Comparison of ENCODE assay signal across 20 cellular contexts in the genomic region with DNA sequence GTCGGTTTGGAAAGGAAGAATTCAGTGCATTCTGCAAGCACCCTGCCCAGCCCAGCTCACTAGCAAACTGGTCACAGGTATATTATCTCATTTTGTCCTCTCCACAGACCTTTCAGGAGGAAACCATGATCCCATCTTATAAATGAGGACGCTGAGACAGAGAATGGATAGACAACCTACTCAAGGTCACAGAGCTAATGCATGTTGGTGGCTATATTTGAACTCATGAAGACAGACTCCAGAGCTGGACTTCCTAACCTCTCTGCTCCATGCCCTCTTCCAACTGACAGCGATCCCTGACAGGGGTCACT. TPM values are rescaled to one million over a fixed set of nuclear protein-coding genes. Genes with fewer than 3 reads are reported as not detected.
DNase-seq lines count a peak whose midpoint lies in the region; ATAC-seq and TF ChIP-seq lines count a peak whose summit lies in the region.
"Had no signal": no experiment of that assay in that cellular context is flagged by ENCODE, and none has a peak within 500 bp of the region (broad histone marks: within the 10 kb centered on the region; RNA-seq: fewer than 3 reads in every experiment).

No MANE protein-coding gene starts in this region.

- in situ Hi-C loops in G401 (cut with HindIII; ENCODE audit: low sequenced_read_pairs) = no loop called here

- POLR2A ChIA-PET in OCI-LY7 (lab: Charles Lee) = no interaction called here

- peak; percentile 14 for ATAC-seq in GM18909 (IDR thresholded peaks at IDR 0.05; ENCODE audit: poor library complexity, unreplicated experiment)
- no peak for ATAC-seq in HG02623 (IDR thresholded peaks at IDR 0.05; ENCODE audit: unreplicated experiment)
- ATAC-seq: Right ventricle myocardium inferior had no signal

- TF ChIP-seq CTCF in 22Rv1 (IDR thresholded peaks at IDR 0.05) (peak; percentile 33), OCI-LY7 (conservative IDR thresholded peaks at IDR 0.05; ENCODE audit: low read length) (peak; percentile 41)

- H3K79me2 ChIP-seq in OCI-LY7 (ENCODE audit: insufficient read depth, low read depth, low read length) = no peaks in the 10 kb centered on the region

- H3K4me2 ChIP-seq in OCI-LY7 (ENCODE audit: low read length) = no peak overlapping the region
- H3K4me2 ChIP-seq: A549; BLaER1 treated with 17β-estradiol and CSF1 and Interleukin-3, amounts not matched to agents 10 nM and 100 nM had no signal

- H3K4me3 ChIP-seq in OCI-LY7 (ENCODE audit: low read depth, low read length, poor library complexity, severe bottlenecking) = no peak overlapping the region
- H3K4me3 ChIP-seq: A549; BLaER1 treated with 17β-estradiol and CSF1 and Interleukin-3, amounts not matched to agents 10 nM and 100 nM; HAP-1; MG63; Peyer's patch had no signal

- no peak for DNase-seq in OCI-LY7 (ENCODE audit: low spot score)
- no peak for DNase-seq in epithelial cell of prostate (ENCODE audit: low read depth, low spot score)
- DNase-seq in NCI-H2196 treated with DMSO at 0.1 percent for 48 hours (lab: John Stamatoyannopoulos, UW; ENCODE audit: unreplicated experiment) = no peak
- DNase-seq in G401 (ENCODE audit: low spot score) = no peak
- DNase-seq: DMS79, MG63, NCI-H1048, NCI-H1436, NCI-H1930, NCI-H345, NCI-H524 treated with DMSO at 0.1 percent for 48 hours had no signal

- no peak overlapping the region for H2AFZ ChIP-seq in OCI-LY7 (ENCODE audit: low read length)

- no peaks in the 10 kb centered on the region for H3K36me3 ChIP-seq in OCI-LY7 (ENCODE audit: insufficient read depth, low read length)
- H3K36me3 ChIP-seq: BLaER1 treated with 17β-estradiol and CSF1 and Interleukin-3, amounts not matched to agents 10 nM and 100 nM; HAP-1; Peyer's patch had no signal

- intact Hi-C loops in OCI-LY7 (cut with micrococcal nuclease; ENCODE audit: unreplicated experiment) = no loop called here

- CTCF ChIA-PET in OCI-LY7 (lab: Charles Lee; ENCODE audit: unreplicated experiment) = no interaction called here

- no peaks in the 10 kb centered on the region for H4K20me1 ChIP-seq in OCI-LY7 (ENCODE audit: insufficient read depth, low read length)
- H4K20me1 ChIP-seq: BLaER1 treated with 17β-estradiol and CSF1 and Interleukin-3, amounts not matched to agents 10 nM and 100 nM had no signal

- no peaks in the 10 kb centered on the region for H3K9me2 ChIP-seq in OCI-LY7 (ENCODE audit: insufficient read depth, low read length)

- no TSS peak for BruUV-seq in OCI-LY7 (replicated peaks; lab: Mats Ljungman, UMichigan)

- no peaks in the 10 kb centered on the region for H3K4me1 ChIP-seq in OCI-LY7 (ENCODE audit: insufficient read depth, low read length, poor library complexity, severe bottlenecking)
- H3K4me1 ChIP-seq: A549; BLaER1 treated with 17β-estradiol and CSF1 and Interleukin-3, amounts not matched to agents 10 nM and 100 nM; HAP-1; Peyer's patch had no signal

- no peaks in the 10 kb centered on the region for H3K9me3 ChIP-seq in OCI-LY7 (ENCODE audit: low read length)
- H3K9me3 ChIP-seq: A549; BLaER1 treated with 17β-estradiol and CSF1 and Interleukin-3, amounts not matched to agents 10 nM and 100 nM; HAP-1; MG63; Peyer's patch had no signal

- H3K27ac ChIP-seq in 22Rv1 = no peak overlapping the region
- H3K27ac ChIP-seq in OCI-LY7 (ENCODE audit: low read depth, low read length, poor library complexity, severe bottlenecking) = no peak overlapping the region
- H3K27ac ChIP-seq in epithelial cell of prostate = peak overlapping the region; percentile 2
- H3K27ac ChIP-seq: A549; BLaER1 treated with 17β-estradiol and CSF1 and Interleukin-3, amounts not matched to agents 10 nM and 100 nM; Peyer's patch had no signal

RNA-seq across cellular contexts. Expression of a gene that starts 29.5 kb away (rescaled TPM):
- total RNA-seq in OCI-LY7 (2014; rRNA removed; shearing (Covaris generic)) = not detected in 2 replicates
- not detected in 2 replicates for total RNA-seq in OCI-LY7 (2022)
- total RNA-seq in G401 (2014; rRNA removed; shearing (Covaris generic)) = not detected in 2 replicates
- total RNA-seq: HepG2, Right ventricle myocardium inferior had no signal

RNA-seq across cellular contexts. Expression of a gene that starts 35.9 kb away (rescaled TPM):
- not detected in 2 replicates for total RNA-seq in OCI-LY7 (2014; rRNA removed; shearing (Covaris generic))
- total RNA-seq in OCI-LY7 (2022) = not detected in 2 replicates
- total RNA-seq in G401 (2014; rRNA removed; shearing (Covaris generic)) = not detected in 2 replicates
- total RNA-seq: HepG2, Peyer's patch, Right ventricle myocardium inferior had no signal
